Comparison of ENCODE assay signal across 8 cellular contexts in the genomic region with DNA sequence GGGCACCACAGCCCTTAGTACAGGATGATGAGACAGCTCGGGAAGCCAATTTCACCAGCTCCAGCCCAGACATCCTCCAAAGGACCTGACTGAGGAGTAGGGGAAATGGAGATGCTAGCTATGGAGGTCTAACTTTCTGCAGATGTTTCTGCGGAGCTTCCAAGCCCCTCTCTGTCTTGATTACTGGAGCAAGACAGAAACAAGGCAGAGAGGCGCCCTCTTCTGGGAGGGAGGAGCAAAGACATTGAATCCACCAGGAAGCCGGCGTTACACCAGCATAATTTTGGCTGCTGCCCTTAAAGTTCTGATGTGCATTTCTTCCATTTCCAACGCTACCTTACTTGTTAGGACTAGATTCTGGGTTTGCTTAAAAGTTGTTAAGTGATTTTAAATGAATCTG.
DNase-seq lines count a peak whose midpoint lies in the region; ATAC-seq, FAIRE-seq and TF ChIP-seq lines count a peak whose summit lies in the region.

No MANE protein-coding gene starts in this region.

- no peak overlapping the region for H3K9ac ChIP-seq in SK-N-MC (ENCODE audit: insufficient read length)
- H3K9ac ChIP-seq in kidney (ENCODE audit: low read length in 2 of 2): no peak overlapping the region

- ATAC-seq in HG03432 (IDR thresholded peaks at IDR 0.05; ENCODE audit: unreplicated experiment): peak; percentile 37
- ATAC-seq in HG03025 (IDR thresholded peaks at IDR 0.05; ENCODE audit: low FRiP score, unreplicated experiment): no peak
- ATAC-seq in GM19023 (IDR thresholded peaks at IDR 0.05; ENCODE audit: unreplicated experiment): no peak
- ATAC-seq in GM21367 (IDR thresholded peaks at IDR 0.05; ENCODE audit: unreplicated experiment): no peak

- no peak for FAIRE-seq in kidney (lab: Jason Lieb, UNC)

- H3K36me3 ChIP-seq in SK-N-MC (ENCODE audit: insufficient read depth, low read length) (no peaks in the 10 kb centered on the region), kidney (ENCODE audit: control insufficient read depth in 1 of 2, insufficient read depth in 2 of 2, low read length in 2 of 2) (no peaks in the 10 kb centered on the region), uterus (no peaks in the 10 kb centered on the region)

- peak; percentile 31 for DNase-seq in EH (ENCODE audit: low read depth)
- DNase-seq in SK-N-MC (ENCODE audit: low read depth, low spot score): no peak
- DNase-seq in kidney: no peak
- no peak for DNase-seq in uterus

- peaks cover 9 to 53% of the 10 kb centered on the region in 2 donors for H3K27me3 ChIP-seq in uterus

- H3K4me3 ChIP-seq in SK-N-MC (peak overlapping the region; percentile 15), kidney (ENCODE audit: low read length in 2 of 2) (no peak overlapping the region), uterus (no peak overlapping the region)

- H3K27ac ChIP-seq in SK-N-MC (no peak overlapping the region), kidney (ENCODE audit: low read depth in 2 of 2, low read length in 2 of 2) (no peak overlapping the region), uterus (no peak overlapping the region)

- no peaks in the 10 kb centered on the region for H3K9me3 ChIP-seq in SK-N-MC (ENCODE audit: low read depth, low read length)
- H3K9me3 ChIP-seq in kidney (ENCODE audit: control insufficient read depth in 1 of 2, low read length in 2 of 2): no peaks in the 10 kb centered on the region
- H3K9me3 ChIP-seq in uterus: no peaks in the 10 kb centered on the region

- H3K4me1 ChIP-seq in kidney (ENCODE audit: control insufficient read depth in 1 of 2, insufficient read depth in 1 of 2, low read depth in 1 of 2, low read length in 2 of 2) (peaks cover 3 to 4% of the 10 kb centered on the region in 2 donors), uterus (peaks cover 0 to 18% of the 10 kb centered on the region in 2 donors)

- no peak for TF ChIP-seq POLR2A in uterus (IDR thresholded peaks at IDR 0.05)

- peak; percentile 18 for TF ChIP-seq CTCF in kidney (IDR thresholded peaks at IDR 0.05; ENCODE audit: borderline replicate concordance, extremely low read depth, insufficient read depth)
- TF ChIP-seq CTCF in uterus (IDR thresholded peaks at IDR 0.05): no peak

- intact Hi-C loops in kidney (cut with DNase I): no loop called here
- intact Hi-C loops in uterus (cut with DNase I; ENCODE audit: low total_unique reads): no loop called here
